Comparison of ENCODE assay signal across 1 cellular context in genomic region chr9:87599901-87600610, GRCh38.
A peak's percentile ranks its signal among the peaks of the same experiment; 100 is the strongest.
TF ChIP-seq lines count a peak whose summit lies in the region.

No MANE protein-coding gene starts in this region.

TF ChIP-seq in HEK293, 187 proteins besides CTCF, POLR2A, EP300 and RAD21 (continued from another document):
- TF ChIP-seq ZNF658 (tag by site-specific recombination; IDR thresholded peaks at IDR 0.05) (no peak), GLI2 (tag by site-specific recombination; IDR thresholded peaks at IDR 0.05; ENCODE audit: borderline replicate concordance, low read depth) (no peak), ZNF664 (tag by site-specific recombination; IDR thresholded peaks at IDR 0.05) (no peak), TRIM28 (IDR thresholded peaks at IDR 0.05; ENCODE audit: borderline replicate concordance, low read length) (peak; percentile 85), ZSCAN18 (tag by site-specific recombination; IDR thresholded peaks at IDR 0.05) (no peak), SALL2 (tag by site-specific recombination; IDR thresholded peaks at IDR 0.05; ENCODE audit: borderline replicate concordance) (no peak), ZNF571 (tag by site-specific recombination; IDR thresholded peaks at IDR 0.05) (no peak), PBX3 (CRISPR knock-in tag; IDR thresholded peaks at IDR 0.05) (no peak), SETDB1 (IDR thresholded peaks at IDR 0.05; ENCODE audit: insufficient read length, low read length) (no peak), ZBTB20 (tag by site-specific recombination; IDR thresholded peaks at IDR 0.05) (no peak), ZNF600 (tag by site-specific recombination; IDR thresholded peaks at IDR 0.05) (peak; percentile 37; the same call in 1 of the 2 replicates), BCL11B (tag by site-specific recombination; IDR thresholded peaks at IDR 0.05; ENCODE audit: low read depth) (no peak), SP3 (tag by site-specific recombination; IDR thresholded peaks at IDR 0.05) (no peak), ELK4 (IDR thresholded peaks at IDR 0.05; ENCODE audit: borderline replicate concordance, low read depth, low read length) (no peak), ZNF302 (tag by site-specific recombination; IDR thresholded peaks at IDR 0.05; ENCODE audit: low read depth) (no peak), ZNF837 (tag by site-specific recombination; IDR thresholded peaks at IDR 0.05) (no peak), KLF16 (tag by site-specific recombination; IDR thresholded peaks at IDR 0.05) (no peak), KLF1 (tag by site-specific recombination; IDR thresholded peaks at IDR 0.05) (peak; percentile 43; the same call in 1 of the 2 replicates), ZNF398 (tag by site-specific recombination; IDR thresholded peaks at IDR 0.05) (no peak), ZNF596 (tag by site-specific recombination; IDR thresholded peaks at IDR 0.05) (no peak), ZNF114 (tag by site-specific recombination; IDR thresholded peaks at IDR 0.05) (no peak), ZNF140 (tag by site-specific recombination; IDR thresholded peaks at IDR 0.05) (no peak), ZBTB1 (tag by site-specific recombination; IDR thresholded peaks at IDR 0.05) (no peak), ZNF521 (tag by site-specific recombination; IDR thresholded peaks at IDR 0.05) (no peak), OVOL3 (tag by site-specific recombination; IDR thresholded peaks at IDR 0.05) (no peak), ZNF626 (tag by site-specific recombination; IDR thresholded peaks at IDR 0.05) (no peak), HIC1 (tag by site-specific recombination; IDR thresholded peaks at IDR 0.05) (no peak), MEIS1 (CRISPR knock-in tag; IDR thresholded peaks at IDR 0.05; ENCODE audit: borderline replicate concordance) (no peak), ZNF121 (tag by site-specific recombination; IDR thresholded peaks at IDR 0.05) (no peak), ZNF211 (tag by site-specific recombination; IDR thresholded peaks at IDR 0.05; ENCODE audit: low read depth) (no peak), ZBTB8A (tag by site-specific recombination; IDR thresholded peaks at IDR 0.05) (peak; percentile 13; the same call in 1 of the 2 replicates), ZNF157 (tag by site-specific recombination; IDR thresholded peaks at IDR 0.05) (no peak), ZNF335 (tag by site-specific recombination; conservative IDR thresholded peaks at IDR 0.05) (0 out of 2 replicates have a peak, but pooled peaks have one; percentile 18), ZNF473 (tag by site-specific recombination; IDR thresholded peaks at IDR 0.05) (no peak), ZNF76 (tag by site-specific recombination; IDR thresholded peaks at IDR 0.05; ENCODE audit: borderline replicate concordance, low read depth) (no peak), INSM2 (tag by site-specific recombination; IDR thresholded peaks at IDR 0.05) (peak; percentile 49; the same call in 1 of the 2 replicates)
- TF ChIP-seq, protein P1, sequence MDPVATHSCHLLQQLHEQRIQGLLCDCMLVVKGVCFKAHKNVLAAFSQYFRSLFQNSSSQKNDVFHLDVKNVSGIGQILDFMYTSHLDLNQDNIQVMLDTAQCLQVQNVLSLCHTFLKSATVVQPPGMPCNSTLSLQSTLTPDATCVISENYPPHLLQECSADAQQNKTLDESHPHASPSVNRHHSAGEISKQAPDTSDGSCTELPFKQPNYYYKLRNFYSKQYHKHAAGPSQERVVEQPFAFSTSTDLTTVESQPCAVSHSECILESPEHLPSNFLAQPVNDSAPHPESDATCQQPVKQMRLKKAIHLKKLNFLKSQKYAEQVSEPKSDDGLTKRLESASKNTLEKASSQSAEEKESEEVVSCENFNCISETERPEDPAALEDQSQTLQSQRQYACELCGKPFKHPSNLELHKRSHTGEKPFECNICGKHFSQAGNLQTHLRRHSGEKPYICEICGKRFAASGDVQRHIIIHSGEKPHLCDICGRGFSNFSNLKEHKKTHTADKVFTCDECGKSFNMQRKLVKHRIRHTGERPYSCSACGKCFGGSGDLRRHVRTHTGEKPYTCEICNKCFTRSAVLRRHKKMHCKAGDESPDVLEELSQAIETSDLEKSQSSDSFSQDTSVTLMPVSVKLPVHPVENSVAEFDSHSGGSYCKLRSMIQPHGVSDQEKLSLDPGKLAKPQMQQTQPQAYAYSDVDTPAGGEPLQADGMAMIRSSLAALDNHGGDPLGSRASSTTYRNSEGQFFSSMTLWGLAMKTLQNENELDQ (tag by site-specific recombination; IDR thresholded peaks at IDR 0.05; ENCODE audit: low read depth) = no peak
- TF ChIP-seq, protein P2, sequence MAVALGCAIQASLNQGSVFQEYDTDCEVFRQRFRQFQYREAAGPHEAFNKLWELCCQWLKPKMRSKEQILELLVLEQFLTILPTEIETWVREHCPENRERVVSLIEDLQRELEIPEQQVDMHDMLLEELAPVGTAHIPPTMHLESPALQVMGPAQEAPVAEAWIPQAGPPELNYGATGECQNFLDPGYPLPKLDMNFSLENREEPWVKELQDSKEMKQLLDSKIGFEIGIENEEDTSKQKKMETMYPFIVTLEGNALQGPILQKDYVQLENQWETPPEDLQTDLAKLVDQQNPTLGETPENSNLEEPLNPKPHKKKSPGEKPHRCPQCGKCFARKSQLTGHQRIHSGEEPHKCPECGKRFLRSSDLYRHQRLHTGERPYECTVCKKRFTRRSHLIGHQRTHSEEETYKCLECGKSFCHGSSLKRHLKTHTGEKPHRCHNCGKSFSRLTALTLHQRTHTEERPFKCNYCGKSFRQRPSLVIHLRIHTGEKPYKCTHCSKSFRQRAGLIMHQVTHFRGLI (tag by site-specific recombination; IDR thresholded peaks at IDR 0.05) = no peak; the same call in 1 of the 2 replicates
- TF ChIP-seq, protein P3, sequence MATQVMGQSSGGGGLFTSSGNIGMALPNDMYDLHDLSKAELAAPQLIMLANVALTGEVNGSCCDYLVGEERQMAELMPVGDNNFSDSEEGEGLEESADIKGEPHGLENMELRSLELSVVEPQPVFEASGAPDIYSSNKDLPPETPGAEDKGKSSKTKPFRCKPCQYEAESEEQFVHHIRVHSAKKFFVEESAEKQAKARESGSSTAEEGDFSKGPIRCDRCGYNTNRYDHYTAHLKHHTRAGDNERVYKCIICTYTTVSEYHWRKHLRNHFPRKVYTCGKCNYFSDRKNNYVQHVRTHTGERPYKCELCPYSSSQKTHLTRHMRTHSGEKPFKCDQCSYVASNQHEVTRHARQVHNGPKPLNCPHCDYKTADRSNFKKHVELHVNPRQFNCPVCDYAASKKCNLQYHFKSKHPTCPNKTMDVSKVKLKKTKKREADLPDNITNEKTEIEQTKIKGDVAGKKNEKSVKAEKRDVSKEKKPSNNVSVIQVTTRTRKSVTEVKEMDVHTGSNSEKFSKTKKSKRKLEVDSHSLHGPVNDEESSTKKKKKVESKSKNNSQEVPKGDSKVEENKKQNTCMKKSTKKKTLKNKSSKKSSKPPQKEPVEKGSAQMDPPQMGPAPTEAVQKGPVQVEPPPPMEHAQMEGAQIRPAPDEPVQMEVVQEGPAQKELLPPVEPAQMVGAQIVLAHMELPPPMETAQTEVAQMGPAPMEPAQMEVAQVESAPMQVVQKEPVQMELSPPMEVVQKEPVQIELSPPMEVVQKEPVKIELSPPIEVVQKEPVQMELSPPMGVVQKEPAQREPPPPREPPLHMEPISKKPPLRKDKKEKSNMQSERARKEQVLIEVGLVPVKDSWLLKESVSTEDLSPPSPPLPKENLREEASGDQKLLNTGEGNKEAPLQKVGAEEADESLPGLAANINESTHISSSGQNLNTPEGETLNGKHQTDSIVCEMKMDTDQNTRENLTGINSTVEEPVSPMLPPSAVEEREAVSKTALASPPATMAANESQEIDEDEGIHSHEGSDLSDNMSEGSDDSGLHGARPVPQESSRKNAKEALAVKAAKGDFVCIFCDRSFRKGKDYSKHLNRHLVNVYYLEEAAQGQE (tag by site-specific recombination; IDR thresholded peaks at IDR 0.05) = no peak
- TF ChIP-seq, protein P4, sequence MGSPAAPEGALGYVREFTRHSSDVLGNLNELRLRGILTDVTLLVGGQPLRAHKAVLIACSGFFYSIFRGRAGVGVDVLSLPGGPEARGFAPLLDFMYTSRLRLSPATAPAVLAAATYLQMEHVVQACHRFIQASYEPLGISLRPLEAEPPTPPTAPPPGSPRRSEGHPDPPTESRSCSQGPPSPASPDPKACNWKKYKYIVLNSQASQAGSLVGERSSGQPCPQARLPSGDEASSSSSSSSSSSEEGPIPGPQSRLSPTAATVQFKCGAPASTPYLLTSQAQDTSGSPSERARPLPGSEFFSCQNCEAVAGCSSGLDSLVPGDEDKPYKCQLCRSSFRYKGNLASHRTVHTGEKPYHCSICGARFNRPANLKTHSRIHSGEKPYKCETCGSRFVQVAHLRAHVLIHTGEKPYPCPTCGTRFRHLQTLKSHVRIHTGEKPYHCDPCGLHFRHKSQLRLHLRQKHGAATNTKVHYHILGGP (tag by site-specific recombination; IDR thresholded peaks at IDR 0.05) = no peak
